ENCODE assay signal across 8 cellular contexts in genomic region chr3:112293368-112294321, GRCh38. TPM values are rescaled to one million over a fixed set of nuclear protein-coding genes. Genes with fewer than 3 reads are reported as not detected.
A peak's percentile ranks its signal among the peaks of the same experiment; 100 is the strongest.
DNase-seq lines count a peak whose midpoint lies in the region; ATAC-seq and TF ChIP-seq lines count a peak whose summit lies in the region.

SLC9C1 (minus strand) TSS chr3:112294216; CDS start chr3:112286791, 7,425 bp downstream.

- H3K9ac ChIP-seq in PC-3 (ENCODE audit: low read length): no peak within 1 kb of the TSS

- H3K27me3 ChIP-seq in PC-3 (ENCODE audit: low read length) (peaks cover 15% of the 10 kb centered on the region; the same call in 1 of the 2 replicates), right cardiac atrium (ENCODE audit: control insufficient read depth, insufficient read depth) (no peaks in the 10 kb centered on the region), psoas muscle (ENCODE audit: insufficient read depth in 3 of 3, low read length in 2 of 3) (no peaks in the 10 kb centered on the region)

- no peaks in the 10 kb centered on the region for H4K20me1 ChIP-seq in PC-3 (ENCODE audit: low read length)

- H3K4me3 ChIP-seq in PC-3 (ENCODE audit: low read length): peak within 1 kb of the TSS; percentile 61
- H3K4me3 ChIP-seq in right cardiac atrium (ENCODE audit: low read length): peak within 1 kb of the TSS; percentile 71
- H3K4me3 ChIP-seq in psoas muscle: peak within 1 kb of the TSS; percentile 55

- no peaks in the 10 kb centered on the region for H3K9me3 ChIP-seq in PC-3 (ENCODE audit: low read length)
- no peaks in the 10 kb centered on the region for H3K9me3 ChIP-seq in right cardiac atrium (ENCODE audit: control insufficient read depth, low read length)
- H3K9me3 ChIP-seq in psoas muscle: no peaks in the 10 kb centered on the region

- peak; percentile 82 for TF ChIP-seq CTCF in PC-3 (conservative IDR thresholded peaks at IDR 0.05; ENCODE audit: low read depth, low read length)
- peak; percentile 49 for TF ChIP-seq CTCF in psoas muscle (IDR thresholded peaks at IDR 0.05)

- POLR2A ChIA-PET in PC-3 (lab: Charles Lee; ENCODE audit: unreplicated experiment): no interaction called here

- ATAC-seq in GM19324 (IDR thresholded peaks at IDR 0.05; ENCODE audit: low FRiP score, unreplicated experiment) (peak; percentile 42), PC-3 (peak; percentile 88), right cardiac atrium (peak; percentile 92 to 93), psoas muscle (peak in 3 of 4 donors; percentile 59 to 67 (median 62))

- peak within 1 kb of the TSS; percentile 72 for H3K4me2 ChIP-seq in PC-3 (ENCODE audit: low read length)

- no TSS peak for BruUV-seq in PC-3 (replicated peaks; lab: Mats Ljungman, UMichigan)

- H3K27ac ChIP-seq in PC-3 (ENCODE audit: low read length) (no peak within 1 kb of the TSS), right cardiac atrium (ENCODE audit: low read length) (peak within 1 kb of the TSS; percentile 93), psoas muscle (no peak within 1 kb of the TSS)

- H3K79me2 ChIP-seq in PC-3 (ENCODE audit: low read length): no peaks in the 10 kb centered on the region

- H3K4me1 ChIP-seq in PC-3 (ENCODE audit: insufficient read depth, low read length) (no peaks in the 10 kb centered on the region), right cardiac atrium (ENCODE audit: control insufficient read depth, insufficient read depth, low read length) (no peaks in the 10 kb centered on the region), psoas muscle (no peaks in the 10 kb centered on the region)

- DNase-seq in COLO668 (lab: John Stamatoyannopoulos, UW; ENCODE audit: unreplicated experiment) (peak; percentile 16), HuH-7 (ENCODE audit: low spot score) (peak; percentile 20), PC-3 (peak; percentile 82), astrocyte of the hippocampus (ENCODE audit: low read depth, low spot score) (peak; percentile 80), right cardiac atrium (peak in 2 of 3 donors; percentile 28 to 47), psoas muscle (no peak), cortex of kidney (lab: John Stamatoyannopoulos, UW) (no peak)

- H3K36me3 ChIP-seq in PC-3 (ENCODE audit: low read depth, low read length) (no peaks in the 10 kb centered on the region), psoas muscle (ENCODE audit: insufficient read depth in 1 of 2, low read depth in 1 of 2) (no peaks in the 10 kb centered on the region)

- CTCF ChIA-PET in PC-3 (lab: Charles Lee): interaction anchor here (0.6 to 2.5 kb wide), 13 partner anchors 10 to 1059 kb away, joined by 3 to 17 read pairs (median 4); no protein-coding TSS in a partner anchor

- no peaks in the 10 kb centered on the region for H3K9me2 ChIP-seq in PC-3 (replicated peaks; ENCODE audit: low read length)

- H2AFZ ChIP-seq in PC-3 (ENCODE audit: low read length): peak within 1 kb of the TSS; percentile 77

- H3F3A ChIP-seq in PC-3 (ENCODE audit: low read length, unreplicated experiment): no peaks in the 10 kb centered on the region

- 13% methylated on average over 15 of the region's 15 CpGs for WGBS in right cardiac atrium
- 21 to 31% (median 29%) methylated on average over 15 of the region's 15 CpGs for WGBS in psoas muscle, 3 donors

- intact Hi-C loops in PC-3 (cut with micrococcal nuclease): loop anchor here (1.0 kb wide), 5 partner anchors 144 to 238 kb away; no protein-coding TSS in a partner anchor
- intact Hi-C loops in right cardiac atrium (cut with DNase I): loop anchor here in 2 of 4 donors (10.0 kb wide), 1 partner anchor 231 kb away; no protein-coding TSS in a partner anchor
- intact Hi-C loops in psoas muscle (cut with DNase I): loop anchor here in 1 of 2 donors (2.0 kb wide), 1 partner anchor 237 kb away; no protein-coding TSS in a partner anchor

RNA-seq across cellular contexts. Expression of gene SLC9C1, which starts in this region (rescaled TPM):
- total RNA-seq in PC-3 (2014; rRNA removed) (not detected in 2 replicates), right cardiac atrium (under 1 TPM; 0.15 to 0.69 (median 0.41) TPM), psoas muscle (under 1 TPM; 0.10 to 0.32 (median 0.19) TPM)
- polyA plus RNA-seq in right cardiac atrium (0.14 TPM), psoas muscle (under 1 TPM in 1 of 3 donors, not detected in 2; 0.01 TPM)

Comparison
In these comparisons a context has a peak if more than half of its experiments do, and no peak if none do; other contexts are left out.
1. Peak in DNase-seq, ATAC-seq, H3K4me3 ChIP-seq and H3K4me2 ChIP-seq in PC-3; RNA of the gene not detected or under 1 TPM.
2. Peak in DNase-seq, ATAC-seq, H3K4me3 ChIP-seq and H3K27ac ChIP-seq in right cardiac atrium; RNA of the gene not detected or under 1 TPM.
3. Peak in ATAC-seq and H3K4me3 ChIP-seq in psoas muscle; RNA of the gene not detected or under 1 TPM.
4. DNase-seq: peak in COLO668 (single experiment), HuH-7 (single experiment) and astrocyte of the hippocampus (single experiment); none in psoas muscle (0 of 2) and cortex of kidney (single experiment).
5. ATAC-seq: peak in every context shown above with its lines; median percentile 92 in right cardiac atrium; 88 in PC-3; 62 in psoas muscle; 42 in GM19324.
6. Peak in every context shown above with its lines, with median percentiles within 50 percentile points of each other: H3K4me3 ChIP-seq.